Comparison of ENCODE assay signal across 18 cellular contexts in the genomic region with DNA sequence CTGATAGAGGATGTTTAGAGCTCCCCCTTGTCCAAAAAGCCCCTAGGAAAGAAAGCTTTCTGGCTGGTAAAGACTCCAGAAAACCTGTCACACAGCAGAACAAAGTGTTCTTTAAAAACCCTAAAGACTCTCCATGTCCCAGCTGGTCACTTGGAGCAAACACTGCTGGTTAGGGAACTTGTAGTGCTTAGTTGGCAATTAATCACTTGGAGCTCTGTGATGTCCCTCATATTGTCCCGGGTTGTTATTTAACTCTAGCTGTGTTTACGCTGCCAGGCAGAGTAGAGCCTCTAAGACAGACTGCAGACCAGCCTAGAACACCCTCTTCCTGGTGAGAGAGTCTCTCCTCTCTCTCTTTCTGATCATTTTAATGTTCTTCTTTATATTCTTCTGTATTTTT.
DNase-seq lines count a peak whose midpoint lies in the region; ATAC-seq, FAIRE-seq and TF ChIP-seq lines count a peak whose summit lies in the region.
"Had no signal": no experiment of that assay in that cellular context is flagged by ENCODE, and none has a peak within 500 bp of the region (broad histone marks: within the 10 kb centered on the region; RNA-seq: fewer than 3 reads in every experiment).

No MANE protein-coding gene starts in this region.

- H3K4ac ChIP-seq in IMR-90 (ENCODE audit: low read depth, low read length), result no peak overlapping the region

- H3K9ac ChIP-seq in IMR-90 (ENCODE audit: low read depth, low read length), result no peak overlapping the region
- H3K9ac ChIP-seq: GM23248 had no signal

- in situ Hi-C loops in IMR-90 (cut with MboI; ENCODE audit: low sequenced_read_pairs), result no loop called here

- no peak for TF ChIP-seq RAD21 in IMR-90 (IDR thresholded peaks at IDR 0.05; ENCODE audit: low read length)

- WGBS in IMR-90 (ENCODE audit: extremely low coverage in 2 of 2, insufficient read length in 1 of 2), 2 experiments, result no CpG with 5 or more reads among the region's 2 CpGs
- WGBS in pancreas, 2 donors, result 20 to 35% methylated on average over 2 of the region's 2 CpGs
- 68 to 70% methylated on average over 2 of the region's 2 CpGs for WGBS in esophagus squamous epithelium, 2 donors
- WGBS in thyroid gland, 2 donors, result 71 to 81% methylated on average over 2 of the region's 2 CpGs

- H2BK20ac ChIP-seq in IMR-90 (ENCODE audit: low read depth, low read length), result no peak overlapping the region

- H3K9me3 ChIP-seq in IMR-90 (ENCODE audit: control insufficient read depth, insufficient read depth, low read length) (peaks cover 5% of the 10 kb centered on the region; the same call in 1 of the 2 replicates), pancreas (no peaks in the 10 kb centered on the region), esophagus squamous epithelium (no peaks in the 10 kb centered on the region), thyroid gland (no peaks in the 10 kb centered on the region)

- no peak overlapping the region for H2AK5ac ChIP-seq in IMR-90 (ENCODE audit: low read depth, low read length)

- no peak overlapping the region for H4K5ac ChIP-seq in IMR-90 (ENCODE audit: low read depth, low read length)

- FAIRE-seq in pancreas (lab: Jason Lieb, UNC), result no peak

- no peaks in the 10 kb centered on the region for H3K4me1 ChIP-seq in IMR-90 (ENCODE audit: control insufficient read depth, insufficient read depth, low read length)
- no peaks in the 10 kb centered on the region for H3K4me1 ChIP-seq in pancreas
- no peaks in the 10 kb centered on the region for H3K4me1 ChIP-seq in esophagus squamous epithelium
- no peaks in the 10 kb centered on the region for H3K4me1 ChIP-seq in thyroid gland

- no peak overlapping the region for H3K56ac ChIP-seq in IMR-90 (ENCODE audit: extremely low read depth, insufficient read depth, low read length)

- CTCF ChIA-PET in IMR-90 (lab: Yijun Ruan, JAX), result no interaction called here

- H4K20me1 ChIP-seq in IMR-90 (ENCODE audit: insufficient read depth, low read length), result no peaks in the 10 kb centered on the region

- H3K36me3 ChIP-seq in IMR-90 (ENCODE audit: control insufficient read depth, insufficient read depth, low read length), result no peaks in the 10 kb centered on the region
- H3K36me3 ChIP-seq in pancreas, result no peaks in the 10 kb centered on the region
- H3K36me3 ChIP-seq in esophagus squamous epithelium, result no peaks in the 10 kb centered on the region
- no peaks in the 10 kb centered on the region for H3K36me3 ChIP-seq in thyroid gland

- H4K91ac ChIP-seq in IMR-90 (ENCODE audit: insufficient read depth, low read depth, low read length), result no peak overlapping the region

- no peak overlapping the region for H3K14ac ChIP-seq in IMR-90 (replicated peaks; ENCODE audit: low read depth, low read length)

- H3K9me1 ChIP-seq in IMR-90 (ENCODE audit: insufficient read depth, low read length), result no peaks in the 10 kb centered on the region

- H3K27me3 ChIP-seq in IMR-90 (ENCODE audit: control insufficient read depth, insufficient read depth, low read length) (peaks cover 36% of the 10 kb centered on the region), pancreas (no peaks in the 10 kb centered on the region), esophagus squamous epithelium (no peaks in the 10 kb centered on the region), thyroid gland (no peaks in the 10 kb centered on the region)

- no peak overlapping the region for H3K23ac ChIP-seq in IMR-90 (ENCODE audit: low read depth, low read length)

- no peaks in the 10 kb centered on the region for H3K79me1 ChIP-seq in IMR-90 (ENCODE audit: low read depth in 1 of 2, low read length in 2 of 2)

- no peak overlapping the region for H2AFZ ChIP-seq in IMR-90 (replicated peaks; ENCODE audit: low read length, poor library complexity)
- H2AFZ ChIP-seq: GM23248 had no signal

- no peak for ATAC-seq in IMR-90 (ENCODE audit: low read depth)
- ATAC-seq in left ventricle myocardium superior, result peak; percentile 76
- peak; percentile 69 to 91 (median 80) for ATAC-seq in pancreas
- ATAC-seq in HG03521 (IDR thresholded peaks at IDR 0.05; ENCODE audit: unreplicated experiment), result no peak
- ATAC-seq: SK-N-SH treated with all-trans-retinoic acid at 6 μM for 48 hours had no signal

- no peak overlapping the region for H3K18ac ChIP-seq in IMR-90 (ENCODE audit: low read depth, low read length)

- POLR2A ChIA-PET in IMR-90 (lab: Charles Lee; ENCODE audit: unreplicated experiment), result no interaction called here

- H2BK120ac ChIP-seq in IMR-90 (ENCODE audit: low read depth, low read length), result no peak overlapping the region

- no peak overlapping the region for H2BK5ac ChIP-seq in IMR-90 (ENCODE audit: low read depth, low read length, poor library complexity, severe bottlenecking)

- dilution Hi-C loops in IMR-90 (cut with HindIII; ENCODE audit: low sequenced_read_pairs, unreplicated experiment), result no loop called here

- H3K4me2 ChIP-seq in IMR-90 (ENCODE audit: low read depth, low read length), result no peak overlapping the region

- peak overlapping the region; percentile 28 for H2AK9ac ChIP-seq in IMR-90 (replicated peaks; ENCODE audit: low read depth, low read length, poor library complexity)

- no peak overlapping the region for H3K4me3 ChIP-seq in IMR-90 (ENCODE audit: insufficient read depth, low read depth, low read length)
- H3K4me3 ChIP-seq in pancreas, result no peak overlapping the region
- H3K4me3 ChIP-seq in esophagus squamous epithelium, result no peak overlapping the region
- no peak overlapping the region for H3K4me3 ChIP-seq in thyroid gland (replicated peaks in 1 of 3)
- H3K4me3 ChIP-seq: GM23248 had no signal

- H4K8ac ChIP-seq in IMR-90 (ENCODE audit: low read depth in 2 of 2, low read length in 2 of 2), result no peak overlapping the region

- no peak overlapping the region for H3K27ac ChIP-seq in IMR-90 (ENCODE audit: insufficient read depth, low read length)
- peak overlapping the region in 2 of 4 donors; percentile 26 to 46 for H3K27ac ChIP-seq in pancreas
- peak overlapping the region in 1 of 4 donors; percentile 52 for H3K27ac ChIP-seq in esophagus squamous epithelium
- H3K27ac ChIP-seq in thyroid gland, result no peak overlapping the region
- H3K27ac ChIP-seq: GM23248 had no signal

- TF ChIP-seq CTCF in IMR-90 (conservative IDR thresholded peaks at IDR 0.05; ENCODE audit: low read depth, low read length), result no peak
- TF ChIP-seq CTCF in pancreas (IDR thresholded peaks at IDR 0.05), result no peak
- no peak for TF ChIP-seq CTCF in esophagus squamous epithelium (IDR thresholded peaks at IDR 0.05)
- TF ChIP-seq CTCF in thyroid gland (IDR thresholded peaks at IDR 0.05), result no peak

- peak; percentile 8 for DNase-seq in DMS53 treated with DMSO at 0.1 percent for 48 hours (lab: John Stamatoyannopoulos, UW; ENCODE audit: unreplicated experiment)
- no peak for DNase-seq in IMR-90
- no peak for DNase-seq in left ventricle myocardium superior
- no peak for DNase-seq in pancreas
- DNase-seq in esophagus squamous epithelium (lab: John Stamatoyannopoulos, UW), result no peak
- DNase-seq in activated T-cell treated with anti-CD3 and anti-CD28 coated beads, Interleukin-2, amount 50 U/mL, for 1 hour, result no peak
- no peak for DNase-seq in thyroid gland
- DNase-seq: AML-193, DND-41, GM23248, HCEC 1CT, MM.1S, NCI-H1092 treated with DMSO at 0.1 percent for 48 hours, NCI-H2081, NCI-H82, SIG-M5 had no signal

- H2BK15ac ChIP-seq in IMR-90 (ENCODE audit: low read depth, low read length), result no peak overlapping the region

- TF ChIP-seq POLR2A in IMR-90 (IDR thresholded peaks at IDR 0.05; ENCODE audit: low read depth, low read length) (no peak), esophagus squamous epithelium (IDR thresholded peaks at IDR 0.05) (no peak), thyroid gland (IDR thresholded peaks at IDR 0.05) (no peak)

- intact Hi-C loops in IMR-90 (cut with micrococcal nuclease), result no loop called here
- intact Hi-C loops in left ventricle myocardium superior (cut with micrococcal nuclease), result no loop called here
- intact Hi-C loops in pancreas (cut with DNase I), result no loop called here
- intact Hi-C loops in esophagus squamous epithelium (cut with DNase I), result no loop called here
- intact Hi-C loops in thyroid gland (cut with DNase I), result no loop called here

- BruUV-seq in IMR-90 (replicated peaks; lab: Mats Ljungman, UMichigan), result no TSS peak

TF ChIP-seq in IMR-90, 13 proteins besides CTCF, POLR2A, EP300 and RAD21:
- TF ChIP-seq CHD1 (IDR thresholded peaks at IDR 0.05; ENCODE audit: low read depth, low read length) (no peak), BHLHE40 (IDR thresholded peaks at IDR 0.05; ENCODE audit: low read depth, low read length) (no peak), FOS (IDR thresholded peaks at IDR 0.05; ENCODE audit: low read depth, low read length) (no peak), RFX5 (IDR thresholded peaks at IDR 0.05; ENCODE audit: low read depth, low read length) (no peak), MXI1 (IDR thresholded peaks at IDR 0.05; ENCODE audit: borderline replicate concordance, low read depth, low read length) (no peak), CEBPB (IDR thresholded peaks at IDR 0.05; ENCODE audit: low read depth, low read length) (no peak), SMC3 (IDR thresholded peaks at IDR 0.05; ENCODE audit: low read depth, low read length) (no peak), RCOR1 (IDR thresholded peaks at IDR 0.05; ENCODE audit: insufficient replicate concordance, low read length) (no peak), NFE2L2 (IDR thresholded peaks at IDR 0.05; ENCODE audit: low read depth, low read length) (no peak), MAFK (IDR thresholded peaks at IDR 0.05; ENCODE audit: low read depth, low read length) (no peak), MAZ (IDR thresholded peaks at IDR 0.05; ENCODE audit: borderline replicate concordance, low read depth, low read length) (no peak)
- TF ChIP-seq, protein P1, sequence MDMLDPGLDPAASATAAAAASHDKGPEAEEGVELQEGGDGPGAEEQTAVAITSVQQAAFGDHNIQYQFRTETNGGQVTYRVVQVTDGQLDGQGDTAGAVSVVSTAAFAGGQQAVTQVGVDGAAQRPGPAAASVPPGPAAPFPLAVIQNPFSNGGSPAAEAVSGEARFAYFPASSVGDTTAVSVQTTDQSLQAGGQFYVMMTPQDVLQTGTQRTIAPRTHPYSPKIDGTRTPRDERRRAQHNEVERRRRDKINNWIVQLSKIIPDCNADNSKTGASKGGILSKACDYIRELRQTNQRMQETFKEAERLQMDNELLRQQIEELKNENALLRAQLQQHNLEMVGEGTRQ (IDR thresholded peaks at IDR 0.05; ENCODE audit: low read depth, low read length), result no peak
- TF ChIP-seq, protein P2, sequence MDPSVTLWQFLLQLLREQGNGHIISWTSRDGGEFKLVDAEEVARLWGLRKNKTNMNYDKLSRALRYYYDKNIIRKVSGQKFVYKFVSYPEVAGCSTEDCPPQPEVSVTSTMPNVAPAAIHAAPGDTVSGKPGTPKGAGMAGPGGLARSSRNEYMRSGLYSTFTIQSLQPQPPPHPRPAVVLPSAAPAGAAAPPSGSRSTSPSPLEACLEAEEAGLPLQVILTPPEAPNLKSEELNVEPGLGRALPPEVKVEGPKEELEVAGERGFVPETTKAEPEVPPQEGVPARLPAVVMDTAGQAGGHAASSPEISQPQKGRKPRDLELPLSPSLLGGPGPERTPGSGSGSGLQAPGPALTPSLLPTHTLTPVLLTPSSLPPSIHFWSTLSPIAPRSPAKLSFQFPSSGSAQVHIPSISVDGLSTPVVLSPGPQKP (IDR thresholded peaks at IDR 0.05; ENCODE audit: borderline replicate concordance, low read depth, low read length), result no peak

Comparison
In these comparisons a context has a peak if more than half of its experiments do, and no peak if none do; other contexts are left out.
1. ATAC-seq: peak in left ventricle myocardium superior (single experiment) and pancreas (4 of 4); none in IMR-90 (single experiment) and HG03521 (single experiment).